1 cellular context compared by ENCODE assay signal in the genomic region with DNA sequence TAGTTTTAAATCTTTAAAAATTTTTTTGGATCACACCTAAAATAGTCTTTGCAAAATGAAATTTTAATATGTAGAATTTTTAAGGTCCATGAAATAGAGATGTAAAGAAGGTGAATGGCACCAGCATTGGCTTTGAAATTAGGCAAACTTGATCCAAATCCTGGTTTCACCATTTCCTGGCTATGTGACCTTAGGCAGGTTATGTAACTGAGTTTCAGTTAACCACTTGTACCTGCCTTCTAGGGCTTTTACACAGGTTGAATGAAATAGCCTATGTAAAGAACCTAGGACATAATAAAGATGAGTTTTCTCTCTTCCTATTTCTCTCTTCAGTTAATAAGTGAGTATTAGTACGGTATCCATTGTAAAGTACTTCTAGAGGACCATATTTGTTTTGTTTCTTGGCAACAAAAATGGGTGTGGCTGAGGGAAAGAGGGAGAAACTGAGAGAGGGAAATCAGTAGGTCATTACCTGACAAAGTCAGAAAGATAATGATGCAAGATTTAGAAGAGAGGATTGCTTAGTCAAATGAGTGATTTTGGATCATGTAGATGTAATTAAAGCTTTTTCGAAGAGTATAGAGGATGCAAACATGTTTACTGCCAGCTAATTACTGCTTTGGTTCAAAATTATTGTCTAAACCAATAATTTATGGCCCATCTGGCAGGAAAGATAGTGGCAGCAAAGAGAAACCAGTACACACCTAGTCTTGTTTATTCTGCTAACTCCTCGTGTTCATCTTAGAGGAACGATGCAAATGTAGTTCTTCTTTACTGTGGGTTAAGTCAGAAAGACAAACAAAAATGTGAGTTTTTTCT.
TF ChIP-seq lines count a peak whose summit lies in the region.

No MANE protein-coding gene starts in this region.

TF ChIP-seq in K562, 482 proteins besides CTCF, POLR2A, EP300 and RAD21 (continued from another document and continues in another):
- TF ChIP-seq PKNOX1 (IDR thresholded peaks at IDR 0.05) = peak; percentile 92
- TF ChIP-seq, protein P1, sequence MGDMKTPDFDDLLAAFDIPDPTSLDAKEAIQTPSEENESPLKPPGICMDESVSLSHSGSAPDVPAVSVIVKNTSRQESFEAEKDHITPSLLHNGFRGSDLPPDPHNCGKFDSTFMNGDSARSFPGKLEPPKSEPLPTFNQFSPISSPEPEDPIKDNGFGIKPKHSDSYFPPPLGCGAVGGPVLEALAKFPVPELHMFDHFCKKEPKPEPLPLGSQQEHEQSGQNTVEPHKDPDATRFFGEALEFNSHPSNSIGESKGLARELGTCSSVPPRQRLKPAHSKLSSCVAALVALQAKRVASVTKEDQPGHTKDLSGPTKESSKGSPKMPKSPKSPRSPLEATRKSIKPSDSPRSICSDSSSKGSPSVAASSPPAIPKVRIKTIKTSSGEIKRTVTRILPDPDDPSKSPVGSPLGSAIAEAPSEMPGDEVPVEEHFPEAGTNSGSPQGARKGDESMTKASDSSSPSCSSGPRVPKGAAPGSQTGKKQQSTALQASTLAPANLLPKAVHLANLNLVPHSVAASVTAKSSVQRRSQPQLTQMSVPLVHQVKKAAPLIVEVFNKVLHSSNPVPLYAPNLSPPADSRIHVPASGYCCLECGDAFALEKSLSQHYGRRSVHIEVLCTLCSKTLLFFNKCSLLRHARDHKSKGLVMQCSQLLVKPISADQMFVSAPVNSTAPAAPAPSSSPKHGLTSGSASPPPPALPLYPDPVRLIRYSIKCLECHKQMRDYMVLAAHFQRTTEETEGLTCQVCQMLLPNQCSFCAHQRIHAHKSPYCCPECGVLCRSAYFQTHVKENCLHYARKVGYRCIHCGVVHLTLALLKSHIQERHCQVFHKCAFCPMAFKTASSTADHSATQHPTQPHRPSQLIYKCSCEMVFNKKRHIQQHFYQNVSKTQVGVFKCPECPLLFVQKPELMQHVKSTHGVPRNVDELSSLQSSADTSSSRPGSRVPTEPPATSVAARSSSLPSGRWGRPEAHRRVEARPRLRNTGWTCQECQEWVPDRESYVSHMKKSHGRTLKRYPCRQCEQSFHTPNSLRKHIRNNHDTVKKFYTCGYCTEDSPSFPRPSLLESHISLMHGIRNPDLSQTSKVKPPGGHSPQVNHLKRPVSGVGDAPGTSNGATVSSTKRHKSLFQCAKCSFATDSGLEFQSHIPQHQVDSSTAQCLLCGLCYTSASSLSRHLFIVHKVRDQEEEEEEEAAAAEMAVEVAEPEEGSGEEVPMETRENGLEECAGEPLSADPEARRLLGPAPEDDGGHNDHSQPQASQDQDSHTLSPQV (IDR thresholded peaks at IDR 0.05) = peak; percentile 56
- peak; percentile 31 for TF ChIP-seq TAF9B (IDR thresholded peaks at IDR 0.05; ENCODE audit: partially characterized antibody)
- TF ChIP-seq FOXM1 (IDR thresholded peaks at IDR 0.05; ENCODE audit: low read depth) = peak; percentile 83
- TF ChIP-seq FOXM1 (CRISPR knock-in tag; IDR thresholded peaks at IDR 0.05; ENCODE audit: low read depth) = no peak
- no peak for TF ChIP-seq ZNF76 (CRISPR knock-in tag; IDR thresholded peaks at IDR 0.05; ENCODE audit: borderline replicate concordance)
- TF ChIP-seq ARID1B (IDR thresholded peaks at IDR 0.05) = peak; percentile 97
- TF ChIP-seq ZNF79 (CRISPR knock-in tag; IDR thresholded peaks at IDR 0.05; ENCODE audit: low read depth) = no peak
- TF ChIP-seq EP400 (IDR thresholded peaks at IDR 0.05) = peak; percentile 52; the same call in 1 of the 2 replicates
- peak in 1 of 2 experiments; percentile 76; a peak in 2 of 4 replicates for TF ChIP-seq RCOR1 (IDR thresholded peaks at IDR 0.05; ENCODE audit: borderline replicate concordance in 1 of 2, low read depth in 2 of 2, low read length in 2 of 2)
- peak; percentile 53; the same call in 1 of the 2 replicates for TF ChIP-seq NCOA1 (IDR thresholded peaks at IDR 0.05; ENCODE audit: low read depth)
- peak; percentile 53 for TF ChIP-seq ADNP (tag; IDR thresholded peaks at IDR 0.05)
- TF ChIP-seq BRD9 (IDR thresholded peaks at IDR 0.05; ENCODE audit: low read depth, partially characterized antibody) = peak; percentile 42
- peak; percentile 86 for TF ChIP-seq MTA2 (IDR thresholded peaks at IDR 0.05; ENCODE audit: low read depth)
- peak; percentile 39 for TF ChIP-seq DACH1 (IDR thresholded peaks at IDR 0.05; ENCODE audit: partially characterized antibody)
- no peak for TF ChIP-seq ZZZ3 (IDR thresholded peaks at IDR 0.05)
- TF ChIP-seq CEBPB (tag; IDR thresholded peaks at IDR 0.05) = peak; percentile 51; the same call in 1 of the 2 replicates
- TF ChIP-seq NCOR1 (IDR thresholded peaks at IDR 0.05) = peak; percentile 80
- 0 out of 2 replicates have a peak, but pooled peaks have one; percentile 15 for TF ChIP-seq ZBTB33 (CRISPR knock-in tag; IDR thresholded peaks at IDR 0.05)
- TF ChIP-seq CLOCK (CRISPR knock-in tag; IDR thresholded peaks at IDR 0.05; ENCODE audit: borderline replicate concordance) = no peak
- no peak for TF ChIP-seq ZNF699 (CRISPR knock-in tag; IDR thresholded peaks at IDR 0.05; ENCODE audit: insufficient replicate concordance)
- TF ChIP-seq ZFX (CRISPR knock-in tag; IDR thresholded peaks at IDR 0.05) = no peak
- TF ChIP-seq PBX2 (CRISPR knock-in tag; IDR thresholded peaks at IDR 0.05; ENCODE audit: low read depth) = no peak
- TF ChIP-seq PBX2 (tag; conservative IDR thresholded peaks at IDR 0.05; ENCODE audit: low read depth) = peak; percentile 96
- peak; percentile 65; the same call in 1 of the 2 replicates for TF ChIP-seq POLR2AphosphoS5 (IDR thresholded peaks at IDR 0.05; ENCODE audit: control insufficient read depth, insufficient read depth, low read depth, low read length)
- TF ChIP-seq, protein P2, sequence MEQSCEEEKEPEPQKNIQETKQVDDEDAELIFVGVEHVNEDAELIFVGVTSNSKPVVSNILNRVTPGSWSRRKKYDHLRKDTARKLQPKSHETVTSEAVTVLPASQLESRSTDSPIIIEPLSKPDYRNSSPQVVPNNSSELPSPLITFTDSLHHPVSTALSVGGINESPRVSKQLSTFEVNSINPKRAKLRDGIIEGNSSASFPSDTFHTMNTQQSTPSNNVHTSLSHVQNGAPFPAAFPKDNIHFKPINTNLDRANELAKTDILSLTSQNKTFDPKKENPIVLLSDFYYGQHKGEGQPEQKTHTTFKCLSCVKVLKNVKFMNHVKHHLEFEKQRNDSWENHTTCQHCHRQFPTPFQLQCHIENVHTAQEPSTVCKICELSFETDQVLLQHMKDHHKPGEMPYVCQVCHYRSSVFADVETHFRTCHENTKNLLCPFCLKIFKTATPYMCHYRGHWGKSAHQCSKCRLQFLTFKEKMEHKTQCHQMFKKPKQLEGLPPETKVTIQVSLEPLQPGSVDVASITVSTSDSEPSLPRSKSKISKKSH (CRISPR knock-in tag; IDR thresholded peaks at IDR 0.05) = no peak
- TF ChIP-seq BCOR (IDR thresholded peaks at IDR 0.05) = peak; percentile 40; the same call in 1 of the 2 replicates
- peak; percentile 89; the same call in 1 of the 2 replicates for TF ChIP-seq CTBP1 (IDR thresholded peaks at IDR 0.05; ENCODE audit: borderline replicate concordance)
- TF ChIP-seq, protein P3, sequence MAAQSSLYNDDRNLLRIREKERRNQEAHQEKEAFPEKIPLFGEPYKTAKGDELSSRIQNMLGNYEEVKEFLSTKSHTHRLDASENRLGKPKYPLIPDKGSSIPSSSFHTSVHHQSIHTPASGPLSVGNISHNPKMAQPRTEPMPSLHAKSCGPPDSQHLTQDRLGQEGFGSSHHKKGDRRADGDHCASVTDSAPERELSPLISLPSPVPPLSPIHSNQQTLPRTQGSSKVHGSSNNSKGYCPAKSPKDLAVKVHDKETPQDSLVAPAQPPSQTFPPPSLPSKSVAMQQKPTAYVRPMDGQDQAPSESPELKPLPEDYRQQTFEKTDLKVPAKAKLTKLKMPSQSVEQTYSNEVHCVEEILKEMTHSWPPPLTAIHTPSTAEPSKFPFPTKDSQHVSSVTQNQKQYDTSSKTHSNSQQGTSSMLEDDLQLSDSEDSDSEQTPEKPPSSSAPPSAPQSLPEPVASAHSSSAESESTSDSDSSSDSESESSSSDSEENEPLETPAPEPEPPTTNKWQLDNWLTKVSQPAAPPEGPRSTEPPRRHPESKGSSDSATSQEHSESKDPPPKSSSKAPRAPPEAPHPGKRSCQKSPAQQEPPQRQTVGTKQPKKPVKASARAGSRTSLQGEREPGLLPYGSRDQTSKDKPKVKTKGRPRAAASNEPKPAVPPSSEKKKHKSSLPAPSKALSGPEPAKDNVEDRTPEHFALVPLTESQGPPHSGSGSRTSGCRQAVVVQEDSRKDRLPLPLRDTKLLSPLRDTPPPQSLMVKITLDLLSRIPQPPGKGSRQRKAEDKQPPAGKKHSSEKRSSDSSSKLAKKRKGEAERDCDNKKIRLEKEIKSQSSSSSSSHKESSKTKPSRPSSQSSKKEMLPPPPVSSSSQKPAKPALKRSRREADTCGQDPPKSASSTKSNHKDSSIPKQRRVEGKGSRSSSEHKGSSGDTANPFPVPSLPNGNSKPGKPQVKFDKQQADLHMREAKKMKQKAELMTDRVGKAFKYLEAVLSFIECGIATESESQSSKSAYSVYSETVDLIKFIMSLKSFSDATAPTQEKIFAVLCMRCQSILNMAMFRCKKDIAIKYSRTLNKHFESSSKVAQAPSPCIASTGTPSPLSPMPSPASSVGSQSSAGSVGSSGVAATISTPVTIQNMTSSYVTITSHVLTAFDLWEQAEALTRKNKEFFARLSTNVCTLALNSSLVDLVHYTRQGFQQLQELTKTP (IDR thresholded peaks at IDR 0.05; ENCODE audit: low read depth in 1 of 2, partially characterized antibody in 2 of 2) = peak in 1 of 2 experiments; percentile 51
- TF ChIP-seq FOXA1 (IDR thresholded peaks at IDR 0.05; ENCODE audit: borderline replicate concordance) = 0 out of 2 replicates have a peak, but pooled peaks have one; percentile 19
- peak; percentile 4; the same call in 1 of the 2 replicates for TF ChIP-seq JUND (IDR thresholded peaks at IDR 0.05; ENCODE audit: borderline replicate concordance, low read depth, low read length)
- TF ChIP-seq JUND (tag; IDR thresholded peaks at IDR 0.05; ENCODE audit: borderline replicate concordance, low read depth, low read length) = peak; percentile 58; the same call in 2 of the 3 replicates
- TF ChIP-seq ZEB2 (IDR thresholded peaks at IDR 0.05) = peak; percentile 90
- TF ChIP-seq ZNF175 (CRISPR knock-in tag; IDR thresholded peaks at IDR 0.05; ENCODE audit: low read depth) = 0 out of 2 replicates have a peak, but pooled peaks have one; percentile 11
- no peak for TF ChIP-seq ZC3H11A (IDR thresholded peaks at IDR 0.05; ENCODE audit: low read depth, low read length)
- TF ChIP-seq TAL1 (IDR thresholded peaks at IDR 0.05) = peak; percentile 89
- TF ChIP-seq HDAC3 (IDR thresholded peaks at IDR 0.05; ENCODE audit: borderline replicate concordance, partially characterized antibody) = peak; percentile 41
- 0 out of 2 replicates have a peak, but pooled peaks have one; percentile 51 for TF ChIP-seq GATAD2B (IDR thresholded peaks at IDR 0.05; ENCODE audit: borderline replicate concordance)
- TF ChIP-seq ZNF431 (CRISPR knock-in tag; IDR thresholded peaks at IDR 0.05) = no peak
- peak; percentile 70 for TF ChIP-seq CBFA2T2 (conservative IDR thresholded peaks at IDR 0.05)
